8 cellular contexts compared by ENCODE assay signal in the genomic region with DNA sequence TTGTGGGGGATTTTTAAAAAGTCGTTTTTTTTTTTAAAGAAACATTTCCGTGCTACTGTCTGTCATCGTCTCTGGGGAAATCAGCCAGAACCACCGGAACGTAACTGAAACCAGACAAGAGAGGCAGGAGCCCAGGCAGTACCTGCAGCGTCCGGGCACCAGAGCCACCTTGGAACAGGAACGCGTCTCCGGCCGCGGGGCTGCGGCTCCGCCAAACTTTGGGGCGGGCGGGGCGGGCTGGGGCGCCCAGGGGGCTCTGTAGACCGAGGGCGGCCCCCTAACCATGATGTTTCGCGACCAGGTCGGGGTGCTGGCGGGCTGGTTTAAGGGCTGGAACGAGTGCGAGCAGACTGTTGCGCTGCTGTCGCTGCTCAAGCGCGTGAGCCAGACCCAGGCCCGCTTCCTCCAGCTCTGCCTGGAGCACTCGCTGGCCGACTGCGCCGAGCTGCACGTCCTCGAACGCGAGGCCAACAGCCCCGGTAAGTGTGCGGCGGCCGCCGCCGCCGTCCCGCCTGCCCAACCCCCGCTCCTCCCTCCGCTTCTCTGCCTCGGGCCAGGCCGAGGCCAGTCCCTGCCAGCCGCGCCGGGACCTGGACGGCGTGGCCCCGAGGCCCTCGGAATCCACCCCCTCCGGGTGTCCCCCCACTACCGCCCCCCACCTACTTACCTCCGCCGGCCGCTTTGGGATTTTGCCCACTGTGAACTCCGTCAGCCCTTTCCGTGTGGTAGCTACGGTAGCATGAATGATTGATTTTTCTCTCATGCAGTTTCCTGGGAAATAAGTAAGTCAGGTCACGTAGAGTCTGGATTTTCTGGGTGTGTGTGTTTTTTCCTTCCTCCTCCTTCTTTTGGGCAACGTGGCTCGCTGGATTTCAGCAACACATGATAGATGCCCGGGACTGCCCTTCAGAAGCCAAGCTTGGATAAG. TPM values are rescaled to one million over a fixed set of nuclear protein-coding genes. Genes with fewer than 3 reads are reported as not detected.
A peak's percentile ranks its signal among the peaks of the same experiment; 100 is the strongest.
DNase-seq lines count a peak whose midpoint lies in the region; ATAC-seq, FAIRE-seq and TF ChIP-seq lines count a peak whose summit lies in the region.

No MANE protein-coding gene starts in this region.

- no peak for FAIRE-seq in H54 (lab: Jason Lieb, UNC)

- peaks cover 19% of the 10 kb centered on the region for H3K4me1 Mint-ChIP-seq in activated CD4-positive, alpha-beta memory T cell treated with anti-CD3 and anti-CD28 coated beads, Interleukin-2, amount 10 ng/mL, durations not matched to agents 7 days and 5 days

- DNase-seq in GM12864 (ENCODE audit: low read depth), result no peak
- DNase-seq in MG63, result peak; percentile 45
- DNase-seq in activated CD4-positive, alpha-beta memory T cell treated with anti-CD3 and anti-CD28 coated beads, Interleukin-2, amount 10 ng/mL, durations not matched to agents 7 days and 5 days, result peak; percentile 30
- DNase-seq in effector memory CD4-positive, alpha-beta T cell, result peak; percentile 18 to 21 (median 18)
- DNase-seq in lung (ENCODE audit: low spot score), result peak; percentile 50
- peak; percentile 48 for DNase-seq in stimulated activated CD8-positive, alpha-beta memory T cell treated with anti-CD3 and anti-CD28 coated beads, Interleukin-4, amount 100 ng/mL, for 48 hours
- DNase-seq in H54 (ENCODE audit: insufficient read length, low spot score), result no peak

- peaks cover 10% of the 10 kb centered on the region for H3K4me1 ChIP-seq in effector memory CD4-positive, alpha-beta T cell (ENCODE audit: control insufficient read depth, insufficient read depth, low read length, poor library complexity, severe bottlenecking)
- H3K4me1 ChIP-seq in lung (ENCODE audit: control insufficient read depth in 2 of 2, insufficient read depth in 2 of 2, low read length in 2 of 2), result peaks cover 0 to 5% of the 10 kb centered on the region in 2 donors

- peak overlapping the region; percentile 89 for H3K4me3 Mint-ChIP-seq in activated CD4-positive, alpha-beta memory T cell treated with anti-CD3 and anti-CD28 coated beads, Interleukin-2, amount 10 ng/mL, durations not matched to agents 7 days and 5 days

- peaks cover 38% of the 10 kb centered on the region for H3K27me3 Mint-ChIP-seq in activated CD4-positive, alpha-beta memory T cell treated with anti-CD3 and anti-CD28 coated beads, Interleukin-2, amount 10 ng/mL, durations not matched to agents 7 days and 5 days

- H3K9me3 Mint-ChIP-seq in activated CD4-positive, alpha-beta memory T cell treated with anti-CD3 and anti-CD28 coated beads, Interleukin-2, amount 10 ng/mL, durations not matched to agents 7 days and 5 days, result peaks cover 8% of the 10 kb centered on the region

- CTCF ChIA-PET in activated CD4-positive, alpha-beta memory T cell treated with anti-CD3 and anti-CD28 coated beads, Interleukin-2, amount 10 ng/mL, durations not matched to agents 7 days and 5 days (lab: Charles Lee), result interaction anchor here (0.6 to 10.1 kb wide), 12 partner anchors 15 to 238 kb away, joined by 3 to 238 read pairs (median 4); no protein-coding TSS in a partner anchor

- peak overlapping the region; percentile 87 for H3K27ac ChIP-seq in effector memory CD4-positive, alpha-beta T cell (ENCODE audit: insufficient read depth, low read length, poor library complexity, severe bottlenecking)
- peak overlapping the region; percentile 29 to 99 for H3K27ac ChIP-seq in lung (ENCODE audit: low read depth in 1 of 2, low read length in 1 of 2)

- TF ChIP-seq POLR2A in H54 (IDR thresholded peaks at IDR 0.05; ENCODE audit: low read depth, low read length), result no peak

- H3K36me3 ChIP-seq in MG63 (peaks cover 39% of the 10 kb centered on the region), lung (ENCODE audit: control insufficient read depth in 2 of 2, insufficient read depth in 2 of 2, low read length in 2 of 2) (no peaks in the 10 kb centered on the region)
- no peaks in the 10 kb centered on the region for H3K36me3 ChIP-seq in effector memory CD4-positive, alpha-beta T cell (ENCODE audit: control insufficient read depth, insufficient read depth, low read length)

- no peak overlapping the region for H3K27ac Mint-ChIP-seq in activated CD4-positive, alpha-beta memory T cell treated with anti-CD3 and anti-CD28 coated beads, Interleukin-2, amount 10 ng/mL, durations not matched to agents 7 days and 5 days

- H3K4me3 ChIP-seq in GM12864 (ENCODE audit: low read depth, low read length) (peak overlapping the region; percentile 62), MG63 (peak overlapping the region; percentile 68), lung (peak overlapping the region; percentile 66)
- peak overlapping the region; percentile 86 for H3K4me3 ChIP-seq in effector memory CD4-positive, alpha-beta T cell (ENCODE audit: insufficient read depth, low read depth, low read length, poor library complexity, severe bottlenecking)

- H3K27me3 ChIP-seq in MG63 (no peaks in the 10 kb centered on the region), lung (ENCODE audit: control insufficient read depth, insufficient read depth) (no peaks in the 10 kb centered on the region)
- H3K27me3 ChIP-seq in effector memory CD4-positive, alpha-beta T cell (replicated peaks; ENCODE audit: control insufficient read depth, insufficient read depth, low read length, poor library complexity, severe bottlenecking), result no peaks in the 10 kb centered on the region

- ATAC-seq in lung (ENCODE audit: insufficient read depth, low FRiP score) (no peak), GM19328 (IDR thresholded peaks at IDR 0.05; ENCODE audit: unreplicated experiment) (no peak)

- no peak for TF ChIP-seq CTCF in GM12864 (IDR thresholded peaks at IDR 0.05; ENCODE audit: low read depth, low read length, missing control alignments)
- TF ChIP-seq CTCF in lung (IDR thresholded peaks at IDR 0.05; ENCODE audit: control extremely low read depth, extremely low read depth), result no peak

- 1 to 2% methylated on average over 42 to 70 of the region's 70 CpGs for WGBS in lung, 2 donors

- H3K9me3 ChIP-seq in MG63, result peaks cover 10% of the 10 kb centered on the region
- no peaks in the 10 kb centered on the region for H3K9me3 ChIP-seq in effector memory CD4-positive, alpha-beta T cell (ENCODE audit: control insufficient read depth, low read length)
- H3K9me3 ChIP-seq in lung (ENCODE audit: control insufficient read depth in 2 of 2, insufficient read depth in 1 of 2, low read length in 1 of 2), result no peaks in the 10 kb centered on the region

- H3K36me3 Mint-ChIP-seq in activated CD4-positive, alpha-beta memory T cell treated with anti-CD3 and anti-CD28 coated beads, Interleukin-2, amount 10 ng/mL, durations not matched to agents 7 days and 5 days (ENCODE audit: low read depth), result peaks cover 9% of the 10 kb centered on the region

- POLR2A ChIA-PET in activated CD4-positive, alpha-beta memory T cell treated with anti-CD3 and anti-CD28 coated beads, Interleukin-2, amount 10 ng/mL, durations not matched to agents 7 days and 5 days (lab: Charles Lee), result interaction anchor here (1.3 to 4.5 kb wide), 4 partner anchors 59 to 207 kb away, joined by 6 to 60 read pairs (median 8); no protein-coding TSS in a partner anchor

RNA-seq across cellular contexts. Expression of gene SAMD4A, which starts 1.0 kb away (rescaled TPM):
- 6.0 and 8.7 TPM in 2 replicates for total RNA-seq in MG63 (2014; rRNA removed; shearing (Covaris generic); ENCODE audit: low replicate concordance)
- 1 to 10 TPM; 1.0 to 1.2 TPM for total RNA-seq in activated CD4-positive, alpha-beta memory T cell treated with anti-CD3 and anti-CD28 coated beads, Interleukin-2, amount 10 ng/mL, durations not matched to agents 7 days and 5 days
- total RNA-seq in lung, result 10 to 100 TPM; 25.9 to 26.6 TPM
- 1 to 10 TPM; 5.8 to 6.4 TPM for polyA plus RNA-seq in lung

RNA-seq across cellular contexts. Expression of gene CGRRF1, which starts 58.2 kb away (rescaled TPM):
- 5.9 and 6.0 TPM in 2 replicates for total RNA-seq in MG63 (2014; rRNA removed; shearing (Covaris generic); ENCODE audit: low replicate concordance)
- total RNA-seq in activated CD4-positive, alpha-beta memory T cell treated with anti-CD3 and anti-CD28 coated beads, Interleukin-2, amount 10 ng/mL, durations not matched to agents 7 days and 5 days, result 10 to 100 TPM; 13.3 to 14.0 TPM
- total RNA-seq in lung, result 10 to 100 TPM; 16.1 to 17.3 TPM
- 10 to 100 TPM; 11.2 to 21.5 TPM for polyA plus RNA-seq in lung

Comparison
In these comparisons a context has a peak if more than half of its experiments do, and no peak if none do; other contexts are left out.
1. DNase-seq: peak in MG63 (single experiment), activated CD4-positive, alpha-beta memory T cell treated with anti-CD3 and anti-CD28 coated beads, Interleukin-2, amount 10 ng/mL, durations not matched to agents 7 days and 5 days (single experiment), effector memory CD4-positive, alpha-beta T cell (3 of 3), lung (single experiment) and stimulated activated CD8-positive, alpha-beta memory T cell treated with anti-CD3 and anti-CD28 coated beads, Interleukin-4, amount 100 ng/mL, for 48 hours (single experiment); none in GM12864 (single experiment) and H54 (single experiment).
2. Peak in every context shown above with its lines, with median percentiles within 50 percentile points of each other: H3K4me3 ChIP-seq.